ENCODE assay signal across 21 cellular contexts in genomic region chr16:61909074-61909473, GRCh38.
"Had no signal": no experiment of that assay in that cellular context is flagged by ENCODE, and none has a peak within 500 bp of the region (broad histone marks: within the 10 kb centered on the region; RNA-seq: fewer than 3 reads in every experiment).

No MANE protein-coding gene starts in this region.

- H3K4me3 ChIP-seq: esophagus muscularis mucosa, hepatocyte, psoas muscle, sigmoid colon, skin epidermis had no signal

- H3K9me3 ChIP-seq: esophagus muscularis mucosa, psoas muscle, sigmoid colon had no signal

- H3K79me2 ChIP-seq: hepatocyte, parathyroid adenoma had no signal

- H3K4me1 ChIP-seq: parathyroid adenoma, psoas muscle, sigmoid colon had no signal

- H3K27me3 Mint-ChIP-seq: dendritic cell treated with granulocyte-macrophage colony-stimulating factor and Interleukin-4, amounts not matched to agents 40 ng/mL and 50 ng/mL, for 4 days; effector memory CD8-positive, alpha-beta T cell; naive thymus-derived CD4-positive, alpha-beta T cell; stimulated activated naive B cell treated with anti-CD40 and anti-IgM and Interleukin-4, amounts not matched to agents 10 μg/mL and 1 μg/mL and 100 μg/mL, for 72 hours; stimulated activated naive CD8-positive, alpha-beta T cell treated with anti-CD3 and anti-CD28 coated beads, Interleukin-15, amount 100 ng/mL, for 72 hours had no signal

- H3K4me3 Mint-ChIP-seq: dendritic cell treated with granulocyte-macrophage colony-stimulating factor and Interleukin-4, amounts not matched to agents 40 ng/mL and 50 ng/mL, for 4 days; effector memory CD8-positive, alpha-beta T cell; naive thymus-derived CD4-positive, alpha-beta T cell; nephron progenitor cell; stimulated activated naive B cell treated with anti-CD40 and anti-IgM and Interleukin-4, amounts not matched to agents 10 μg/mL and 1 μg/mL and 100 μg/mL, for 72 hours; stimulated activated naive CD8-positive, alpha-beta T cell treated with anti-CD3 and anti-CD28 coated beads, Interleukin-15, amount 100 ng/mL, for 72 hours had no signal

- H2AFZ ChIP-seq: hepatocyte, parathyroid adenoma had no signal

- H3K27ac Mint-ChIP-seq: dendritic cell treated with granulocyte-macrophage colony-stimulating factor and Interleukin-4, amounts not matched to agents 40 ng/mL and 50 ng/mL, for 4 days; effector memory CD8-positive, alpha-beta T cell; naive thymus-derived CD4-positive, alpha-beta T cell; nephron progenitor cell; stimulated activated naive B cell treated with anti-CD40 and anti-IgM and Interleukin-4, amounts not matched to agents 10 μg/mL and 1 μg/mL and 100 μg/mL, for 72 hours; stimulated activated naive CD8-positive, alpha-beta T cell treated with anti-CD3 and anti-CD28 coated beads, Interleukin-15, amount 100 ng/mL, for 72 hours had no signal

- DNase-seq: effector memory CD8-positive, alpha-beta T cell; kidney; left colon; left ventricle myocardium superior; naive thymus-derived CD4-positive, alpha-beta T cell; nephron progenitor cell; psoas muscle; retina; sigmoid colon; stimulated activated CD4-positive, alpha-beta T cell treated with anti-CD3 and anti-CD28 coated beads, Interleukin-2, amount 100 ng/mL, for 24 hours; stimulated activated CD4-positive, alpha-beta T cell treated with anti-CD3 and anti-CD28 coated beads, Interleukin-4, amount 100 ng/mL, for 4 hours; stimulated activated naive B cell treated with anti-CD40 and anti-IgM and Interleukin-4, amounts not matched to agents 10 μg/mL and 1 μg/mL and 100 μg/mL, for 72 hours; stimulated activated naive CD8-positive, alpha-beta T cell treated with anti-CD3 and anti-CD28 coated beads, Interleukin-15, amount 100 ng/mL, for 72 hours; trophoblast cell had no signal

- H3K4me1 Mint-ChIP-seq: naive thymus-derived CD4-positive, alpha-beta T cell; nephron progenitor cell; stimulated activated naive B cell treated with anti-CD40 and anti-IgM and Interleukin-4, amounts not matched to agents 10 μg/mL and 1 μg/mL and 100 μg/mL, for 72 hours; stimulated activated naive CD8-positive, alpha-beta T cell treated with anti-CD3 and anti-CD28 coated beads, Interleukin-15, amount 100 ng/mL, for 72 hours had no signal

- FAIRE-seq: colon, kidney had no signal

- H3K9ac ChIP-seq: parathyroid adenoma had no signal

- H3K4me2 ChIP-seq: hepatocyte had no signal

- H3K36me3 ChIP-seq: esophagus muscularis mucosa, sigmoid colon had no signal

- H3K27me3 ChIP-seq: esophagus muscularis mucosa, hepatocyte, sigmoid colon had no signal

- H3K36me3 Mint-ChIP-seq: naive thymus-derived CD4-positive, alpha-beta T cell; stimulated activated naive B cell treated with anti-CD40 and anti-IgM and Interleukin-4, amounts not matched to agents 10 μg/mL and 1 μg/mL and 100 μg/mL, for 72 hours had no signal

- H3K9me3 Mint-ChIP-seq: dendritic cell treated with granulocyte-macrophage colony-stimulating factor and Interleukin-4, amounts not matched to agents 40 ng/mL and 50 ng/mL, for 4 days had no signal

- H3K27ac ChIP-seq: epithelial cell of prostate, esophagus muscularis mucosa, hepatocyte, parathyroid adenoma, psoas muscle, sigmoid colon, skin epidermis had no signal
